15 cellular contexts compared by ENCODE assay signal in the genomic region with DNA sequence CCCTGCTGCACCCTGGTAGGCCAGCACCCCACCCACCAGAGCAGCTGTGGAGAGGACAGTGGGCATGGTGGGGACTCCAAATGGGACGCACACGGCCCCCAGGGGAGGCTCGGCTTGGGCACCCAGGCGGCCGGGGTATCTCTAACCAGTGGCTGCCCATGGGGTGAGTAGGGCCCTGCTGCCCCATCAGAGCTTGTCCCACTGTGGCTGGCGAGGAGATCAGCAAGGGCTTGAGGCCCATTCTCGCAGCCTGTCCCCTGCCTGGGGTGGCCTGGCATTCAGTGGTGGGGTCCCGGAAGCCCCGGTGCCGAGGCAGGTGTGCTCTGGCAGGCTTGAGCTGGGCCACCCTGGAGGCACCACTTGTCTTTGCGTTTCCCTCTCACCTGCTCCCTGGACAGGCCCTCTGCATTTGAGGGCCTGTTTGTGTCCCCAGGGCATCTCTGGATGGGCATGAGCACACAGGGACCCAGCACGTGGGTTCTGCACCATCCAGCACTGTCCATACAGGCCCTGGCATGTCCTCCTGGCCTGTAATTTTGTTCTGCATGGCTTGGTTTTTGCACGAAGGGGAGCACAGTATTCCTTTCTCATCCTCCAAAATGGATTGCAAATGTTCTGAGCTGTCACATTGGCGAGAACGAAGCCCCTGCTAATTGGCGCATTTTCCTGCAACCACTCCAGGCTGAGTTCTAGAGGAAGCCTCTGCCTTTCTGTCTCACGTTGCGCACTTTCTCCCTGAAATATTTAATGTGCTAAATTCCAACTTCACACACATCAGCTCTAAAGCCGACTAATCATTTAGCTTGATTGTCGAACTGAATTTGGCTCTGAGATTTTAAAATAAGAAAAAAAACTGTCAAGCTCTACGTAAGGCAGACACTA. TPM values are rescaled to one million over a fixed set of nuclear protein-coding genes. Genes with fewer than 3 reads are reported as not detected.
DNase-seq lines count a peak whose midpoint lies in the region; ATAC-seq and TF ChIP-seq lines count a peak whose summit lies in the region.
"Had no signal": no experiment of that assay in that cellular context is flagged by ENCODE, and none has a peak within 500 bp of the region (broad histone marks: within the 10 kb centered on the region; RNA-seq: fewer than 3 reads in every experiment).

No MANE protein-coding gene starts in this region.

- TF ChIP-seq CTCF in HEK293 (tag by site-specific recombination; IDR thresholded peaks at IDR 0.05): no peak
- no peak for TF ChIP-seq CTCF in foreskin keratinocyte (conservative IDR thresholded peaks at IDR 0.05)
- no peak for TF ChIP-seq CTCF in spleen (IDR thresholded peaks at IDR 0.05 in 8 of 11, conservative IDR thresholded peaks at IDR 0.05 in 3 of 11)
- no peak for TF ChIP-seq CTCF in upper lobe of right lung (IDR thresholded peaks at IDR 0.05)

- intact Hi-C loops in spleen (cut with DNase I; ENCODE audit: low total_unique reads): no loop called here
- intact Hi-C loops in posterior vena cava (cut with DNase I): no loop called here
- intact Hi-C loops in upper lobe of right lung (cut with DNase I): no loop called here

- no peak overlapping the region for H3K4me3 ChIP-seq in HEK293 (ENCODE audit: low read depth, low read length)
- H3K4me3 ChIP-seq in spleen: no peak overlapping the region
- H3K4me3 ChIP-seq in upper lobe of right lung: no peak overlapping the region
- H3K4me3 ChIP-seq: lung, right atrium auricular region, thoracic aorta had no signal

- POLR2A ChIA-PET in HEK293 (lab: Yijun Ruan, JAX): no interaction called here

- DNase-seq in NCI-H69 (lab: John Stamatoyannopoulos, UW) (peak; percentile 62), foreskin keratinocyte (peak; percentile 42 to 72), spleen (peak; percentile 76), posterior vena cava (ENCODE audit: low spot score) (no peak), upper lobe of right lung (no peak)
- DNase-seq: foreskin melanocyte; MM.1S; NCI-H2107; Right ventricle myocardium superior; stimulated activated CD4-positive, alpha-beta T cell treated with anti-CD3 and anti-CD28 coated beads, Interleukin-2, amount 100 ng/mL, for 24 hours had no signal

- no peak for TF ChIP-seq POLR2A in spleen (IDR thresholded peaks at IDR 0.05)

- H3K27ac ChIP-seq in HEK293 (ENCODE audit: extremely low read depth, low read depth, low read length) (no peak overlapping the region), foreskin keratinocyte (no peak overlapping the region), spleen (peak overlapping the region in 4 of 8 donors; percentile 95 to 99 (median 96)), upper lobe of right lung (no peak overlapping the region)
- H3K27ac ChIP-seq: right atrium auricular region, thoracic aorta had no signal

- H3K36me3 ChIP-seq in HEK293 (ENCODE audit: control insufficient read depth in 2 of 2, insufficient read depth in 1 of 2, low read length in 2 of 2) (peaks cover 0 to 9% of the 10 kb centered on the region in 2 experiments; a peak in 1 of 3 replicates), spleen (peaks cover 0 to 17% (median 2%) of the 10 kb centered on the region in 6 donors), upper lobe of right lung (no peaks in the 10 kb centered on the region)
- H3K36me3 ChIP-seq: right atrium auricular region, thoracic aorta had no signal

- CTCF ChIA-PET in HEK293 (lab: Yijun Ruan, JAX): interaction anchor here (0.6 kb wide), 1 partner anchor 371 kb away, joined by 3 read pairs; no protein-coding TSS in a partner anchor

- no peaks in the 10 kb centered on the region for H3K9me3 ChIP-seq in HEK293 (ENCODE audit: control insufficient read depth, insufficient read depth, low read depth, low read length)
- H3K9me3 ChIP-seq in spleen: no peaks in the 10 kb centered on the region
- no peaks in the 10 kb centered on the region for H3K9me3 ChIP-seq in upper lobe of right lung
- H3K9me3 ChIP-seq: right atrium auricular region, thoracic aorta had no signal

- H3K27me3 ChIP-seq in foreskin keratinocyte (no peaks in the 10 kb centered on the region), spleen (replicated peaks in 1 of 7) (no peaks in the 10 kb centered on the region), upper lobe of right lung (no peaks in the 10 kb centered on the region)
- H3K27me3 ChIP-seq: right atrium auricular region had no signal

- WGBS in spleen, 5 donors: 80 to 92% (median 88%) methylated on average over 13 to 21 of the region's 21 CpGs

- ATAC-seq in foreskin keratinocyte (peak; percentile 53), HG02884 (IDR thresholded peaks at IDR 0.05; ENCODE audit: unreplicated experiment) (no peak), upper lobe of right lung (no peak)

- no peaks in the 10 kb centered on the region; the same call in 1 of the 2 replicates for H3K4me1 ChIP-seq in HEK293 (ENCODE audit: control insufficient read depth, insufficient read depth, low read length)
- H3K4me1 ChIP-seq in foreskin keratinocyte: peaks cover 16% of the 10 kb centered on the region
- peaks cover 39 to 63% (median 54%) of the 10 kb centered on the region in 6 donors for H3K4me1 ChIP-seq in spleen
- H3K4me1 ChIP-seq in upper lobe of right lung: peaks cover 33% of the 10 kb centered on the region

TF ChIP-seq in HEK293, 187 proteins besides CTCF, POLR2A, EP300 and RAD21:
- TF ChIP-seq KLF7 (tag by site-specific recombination; IDR thresholded peaks at IDR 0.05; ENCODE audit: borderline replicate concordance) (no peak), BCL11B (tag by site-specific recombination; IDR thresholded peaks at IDR 0.05; ENCODE audit: low read depth) (no peak), ZSCAN30 (tag by site-specific recombination; IDR thresholded peaks at IDR 0.05) (no peak), ZIC2 (tag by site-specific recombination; IDR thresholded peaks at IDR 0.05) (peak; percentile 49; the same call in 1 of the 2 replicates), ZNF777 (tag by site-specific recombination; IDR thresholded peaks at IDR 0.05; ENCODE audit: borderline replicate concordance) (no peak), GLIS2 (tag by site-specific recombination; IDR thresholded peaks at IDR 0.05) (0 out of 2 replicates have a peak, but pooled peaks have one; percentile 3), ZNF837 (tag by site-specific recombination; IDR thresholded peaks at IDR 0.05) (no peak), AEBP2 (tag by site-specific recombination; IDR thresholded peaks at IDR 0.05; ENCODE audit: borderline replicate concordance) (no peak), ZNF596 (tag by site-specific recombination; IDR thresholded peaks at IDR 0.05) (no peak)
TF ChIP-seq in HEK293: peak in this region for 2.

RNA-seq across cellular contexts. Expression of gene PWWP2B, which starts 27.2 kb away (rescaled TPM):
- 10.5 and 12.5 TPM in 2 replicates for total RNA-seq in foreskin keratinocyte
- 11.0 and 14.0 TPM in 2 replicates for polyA plus RNA-seq in foreskin keratinocyte
- 10 to 100 TPM; 24.8 to 41.7 (median 28.1) TPM for total RNA-seq in spleen
- 10 to 100 TPM; 22.5 to 50.0 (median 27.8) TPM for polyA plus RNA-seq in spleen
- 10 to 100 TPM; 10.4 to 16.1 TPM for total RNA-seq in posterior vena cava
- 26.0 TPM for total RNA-seq in upper lobe of right lung

Comparison
In these comparisons a context has a peak if more than half of its experiments do, and no peak if none do; other contexts are left out.
1. DNase-seq: peak in NCI-H69 (single experiment), foreskin keratinocyte (2 of 2) and spleen (single experiment); none in posterior vena cava (single experiment) and upper lobe of right lung (single experiment).